Comparison of ENCODE assay signal across 7 cellular contexts in the genomic region with DNA sequence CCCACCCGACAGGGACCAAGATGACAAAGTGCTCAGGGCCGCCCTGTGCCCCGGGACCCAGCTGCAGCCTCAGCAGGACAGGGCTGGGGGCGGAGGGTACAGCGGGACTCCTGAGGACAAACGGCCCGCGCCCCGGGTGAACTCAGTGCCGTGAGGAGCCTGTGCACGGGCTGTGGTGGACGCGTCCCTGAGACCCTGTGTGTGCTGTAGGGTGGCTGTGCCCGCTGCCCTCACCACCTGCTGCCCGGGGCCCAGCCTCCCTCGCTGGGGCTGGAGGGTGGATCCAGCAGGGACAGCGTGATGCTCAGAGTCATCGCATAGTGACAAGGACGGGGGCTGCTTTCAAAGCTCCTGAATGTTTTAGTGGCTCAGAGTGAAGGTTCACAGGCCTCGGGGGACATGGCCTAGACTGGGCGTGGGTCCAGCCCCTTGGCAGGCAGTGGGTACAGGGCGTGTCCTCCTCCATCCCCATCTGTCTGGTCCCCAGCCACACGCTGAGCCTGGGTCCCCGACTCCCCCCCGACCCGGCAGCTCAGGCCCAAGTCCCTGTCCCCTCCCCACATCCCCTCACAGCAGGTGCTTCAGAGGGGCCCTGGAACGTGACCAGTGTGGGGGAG.
DNase-seq lines count a peak whose midpoint lies in the region; ATAC-seq, FAIRE-seq and TF ChIP-seq lines count a peak whose summit lies in the region.
"Not testable (repeated sequence)": the region's sequence is repeated elsewhere in the genome, so short reads cannot be mapped to it uniquely, and the experiment has no call there.

No MANE protein-coding gene starts in this region.

- H3K4me3 ChIP-seq in Panc1 (ENCODE audit: low read depth in 2 of 2, low read length in 2 of 2), result not testable (repeated sequence)

- in situ Hi-C loops in Panc1 (cut with HindIII; ENCODE audit: low pct_unique_long_range_greater_than_20kb, low sequenced_read_pairs), result not testable (repeated sequence)

- CTCF ChIA-PET in Panc1 (lab: Charles Lee), result not testable (repeated sequence)

- not testable (repeated sequence) for H3K9me3 ChIP-seq in Panc1 (ENCODE audit: control insufficient read depth, insufficient read depth, low read depth, low read length)

- not testable (repeated sequence) for H3K27me3 Mint-ChIP-seq in activated naive CD8-positive, alpha-beta T cell treated with anti-CD3 and anti-CD28 coated beads, Interleukin-2, amount 10 ng/mL, durations not matched to agents 7 days and 5 days; stimulated activated memory B cell treated with anti-CD40 and anti-IgM and Interleukin-4, amounts not matched to agents 10 μg/mL and 1 μg/mL and 100 μg/mL, for 72 hours

- intact Hi-C loops in Panc1 (cut with micrococcal nuclease; ENCODE audit: unreplicated experiment); left cardiac atrium (cut with DNase I): not testable (repeated sequence)

- TF ChIP-seq POLR2A in GM12891 (IDR thresholded peaks at IDR 0.05; ENCODE audit: low read depth, low read length), result not testable (repeated sequence)

- not testable (repeated sequence) for H3K4me3 Mint-ChIP-seq in activated naive CD8-positive, alpha-beta T cell treated with anti-CD3 and anti-CD28 coated beads, Interleukin-2, amount 10 ng/mL, durations not matched to agents 7 days and 5 days; stimulated activated memory B cell treated with anti-CD40 and anti-IgM and Interleukin-4, amounts not matched to agents 10 μg/mL and 1 μg/mL and 100 μg/mL, for 72 hours

- not testable (repeated sequence) for H3K27ac ChIP-seq in Panc1 (ENCODE audit: low read length)

- not testable (repeated sequence) for H3K4me1 ChIP-seq in Panc1 (ENCODE audit: control insufficient read depth, insufficient read depth, low read length)

- FAIRE-seq in GM12891 (lab: Jason Lieb, UNC), result peak; percentile 69

- BruUV-seq in Panc1 (replicated peaks; lab: Mats Ljungman, UMichigan), result not testable (repeated sequence)

- H3K36me3 Mint-ChIP-seq in activated naive CD8-positive, alpha-beta T cell treated with anti-CD3 and anti-CD28 coated beads, Interleukin-2, amount 10 ng/mL, durations not matched to agents 7 days and 5 days; stimulated activated memory B cell treated with anti-CD40 and anti-IgM and Interleukin-4, amounts not matched to agents 10 μg/mL and 1 μg/mL and 100 μg/mL, for 72 hours: not testable (repeated sequence)

- not testable (repeated sequence) for H3K27me3 ChIP-seq in Panc1 (ENCODE audit: control insufficient read depth, insufficient read depth, low read length)

- ATAC-seq in HG03139 (IDR thresholded peaks at IDR 0.05; ENCODE audit: unreplicated experiment) (peak; percentile 15), Panc1 (peak; percentile 59), left cardiac atrium (peak; percentile 35 to 81)
- not testable (repeated sequence) for ATAC-seq in activated naive CD8-positive, alpha-beta T cell treated with anti-CD3 and anti-CD28 coated beads, Interleukin-2, amount 10 ng/mL, durations not matched to agents 7 days and 5 days (ENCODE audit: low read depth)
- ATAC-seq in stimulated activated memory B cell treated with anti-CD40 and anti-IgM and Interleukin-4, amounts not matched to agents 10 μg/mL and 1 μg/mL and 100 μg/mL, for 72 hours, result peak; percentile 82

- not testable (repeated sequence) for H3K9me3 Mint-ChIP-seq in activated naive CD8-positive, alpha-beta T cell treated with anti-CD3 and anti-CD28 coated beads, Interleukin-2, amount 10 ng/mL, durations not matched to agents 7 days and 5 days; stimulated activated memory B cell treated with anti-CD40 and anti-IgM and Interleukin-4, amounts not matched to agents 10 μg/mL and 1 μg/mL and 100 μg/mL, for 72 hours

- not testable (repeated sequence) for H3K4me1 Mint-ChIP-seq in activated naive CD8-positive, alpha-beta T cell treated with anti-CD3 and anti-CD28 coated beads, Interleukin-2, amount 10 ng/mL, durations not matched to agents 7 days and 5 days
- H3K4me1 Mint-ChIP-seq in stimulated activated memory B cell treated with anti-CD40 and anti-IgM and Interleukin-4, amounts not matched to agents 10 μg/mL and 1 μg/mL and 100 μg/mL, for 72 hours, result peaks cover 59% of the 10 kb centered on the region

- not testable (repeated sequence) for H3K27ac Mint-ChIP-seq in activated naive CD8-positive, alpha-beta T cell treated with anti-CD3 and anti-CD28 coated beads, Interleukin-2, amount 10 ng/mL, durations not matched to agents 7 days and 5 days
- peak overlapping the region; percentile 99 for H3K27ac Mint-ChIP-seq in stimulated activated memory B cell treated with anti-CD40 and anti-IgM and Interleukin-4, amounts not matched to agents 10 μg/mL and 1 μg/mL and 100 μg/mL, for 72 hours

- H3K36me3 ChIP-seq in Panc1 (ENCODE audit: control insufficient read depth, insufficient read depth, low read length), result not testable (repeated sequence)

- DNase-seq in GM12891 (ENCODE audit: insufficient read length, low spot score); Panc1 (ENCODE audit: low read depth, low spot score); left cardiac atrium: not testable (repeated sequence)
- peak; percentile 43 for DNase-seq in activated naive CD8-positive, alpha-beta T cell treated with anti-CD3 and anti-CD28 coated beads, Interleukin-2, amount 10 ng/mL, durations not matched to agents 7 days and 5 days
- peak; percentile 87 for DNase-seq in mesenteric fat pad (ENCODE audit: low spot score)

- not testable (repeated sequence) for TF ChIP-seq CTCF in Panc1 (IDR thresholded peaks at IDR 0.05)

- POLR2A ChIA-PET in Panc1 (lab: Charles Lee); activated naive CD8-positive, alpha-beta T cell treated with anti-CD3 and anti-CD28 coated beads, Interleukin-2, amount 10 ng/mL, durations not matched to agents 7 days and 5 days (lab: Charles Lee): not testable (repeated sequence)
